In the genomic region with DNA sequence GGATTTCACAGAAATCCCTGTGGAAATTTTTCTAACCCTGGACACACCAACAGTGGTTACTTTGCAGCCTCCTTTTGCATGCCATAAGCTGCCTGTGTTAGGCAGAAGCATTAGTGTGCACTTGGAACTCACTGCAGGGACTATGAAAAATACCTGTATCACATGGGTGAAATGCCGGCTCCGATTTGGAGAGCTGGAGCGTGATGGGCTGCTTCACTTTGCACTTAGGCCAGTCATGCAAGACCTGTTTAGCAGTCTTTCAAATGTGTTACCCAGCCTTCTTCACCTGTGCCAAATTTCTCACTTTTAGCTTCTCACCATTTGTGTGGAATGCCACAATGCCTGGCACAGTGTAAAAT, we compare ENCODE assay signal across 16 cellular contexts. TPM values are rescaled to one million over a fixed set of nuclear protein-coding genes. Genes with fewer than 3 reads are reported as not detected.
A peak's percentile ranks its signal among the peaks of the same experiment; 100 is the strongest.
DNase-seq lines count a peak whose midpoint lies in the region; ATAC-seq, FAIRE-seq and TF ChIP-seq lines count a peak whose summit lies in the region.
"Had no signal": no experiment of that assay in that cellular context is flagged by ENCODE, and none has a peak within 500 bp of the region (broad histone marks: within the 10 kb centered on the region; RNA-seq: fewer than 3 reads in every experiment).

No MANE protein-coding gene starts in this region.

- H3K4me1 Mint-ChIP-seq in CD8-positive, alpha-beta memory T cell: peaks cover 58 to 89% (median 81%) of the 10 kb centered on the region in 3 donors
- peaks cover 30% of the 10 kb centered on the region for H3K4me1 Mint-ChIP-seq in T-helper 17 cell

- POLR2A ChIA-PET in CD8-positive, alpha-beta memory T cell (lab: Charles Lee): interaction anchor here (0.6 kb wide), 1 partner anchor 1152 kb away, joined by 4 read pairs; no protein-coding TSS in a partner anchor

- peak overlapping the region in 1 of 7 donors; percentile 57 for H3K4me3 Mint-ChIP-seq in CD8-positive, alpha-beta memory T cell
- H3K4me3 Mint-ChIP-seq in T-helper 17 cell: no peak overlapping the region
- H3K4me3 Mint-ChIP-seq: activated CD4-positive, alpha-beta memory T cell treated with anti-CD3 and anti-CD28 coated beads for 36 hours had no signal

- no peaks in the 10 kb centered on the region for H3K27me3 ChIP-seq in CD8-positive, alpha-beta memory T cell (ENCODE audit: insufficient read depth, low read length, poor library complexity, severe bottlenecking)
- H3K27me3 ChIP-seq in right cardiac atrium (ENCODE audit: control insufficient read depth, insufficient read depth) (no peaks in the 10 kb centered on the region), pancreas (no peaks in the 10 kb centered on the region)
- H3K27me3 ChIP-seq: dorsolateral prefrontal cortex had no signal

- WGBS in right cardiac atrium: 56% methylated on average over 3 of the region's 3 CpGs
- 16 to 20% methylated on average over 3 of the region's 3 CpGs for WGBS in pancreas, 2 donors

- no peaks in the 10 kb centered on the region for H3K27me3 Mint-ChIP-seq in CD8-positive, alpha-beta memory T cell
- no peaks in the 10 kb centered on the region for H3K27me3 Mint-ChIP-seq in T-helper 17 cell
- H3K27me3 Mint-ChIP-seq: activated CD4-positive, alpha-beta memory T cell treated with anti-CD3 and anti-CD28 coated beads for 36 hours had no signal

- ATAC-seq in T-helper 17 cell (no peak), right cardiac atrium (no peak), pancreas (peak in 3 of 4 donors; percentile 5 to 45 (median 33)), HG03571 (IDR thresholded peaks at IDR 0.05; ENCODE audit: unreplicated experiment) (no peak), GM19467 (IDR thresholded peaks at IDR 0.05; ENCODE audit: unreplicated experiment) (no peak)

- FAIRE-seq in pancreas (lab: Jason Lieb, UNC): no peak

- peaks cover 5 to 38% (median 6%) of the 10 kb centered on the region in 3 donors for H3K36me3 Mint-ChIP-seq in CD8-positive, alpha-beta memory T cell
- no peaks in the 10 kb centered on the region for H3K36me3 Mint-ChIP-seq in T-helper 17 cell (ENCODE audit: low read depth)

- H3K9me3 ChIP-seq in CD8-positive, alpha-beta memory T cell (ENCODE audit: low read length): no peaks in the 10 kb centered on the region
- H3K9me3 ChIP-seq in T-helper 17 cell (ENCODE audit: control insufficient read depth, low read length, poor library complexity, severe bottlenecking) (no peaks in the 10 kb centered on the region), right cardiac atrium (ENCODE audit: control insufficient read depth, low read length) (no peaks in the 10 kb centered on the region), pancreas (no peaks in the 10 kb centered on the region)
- H3K9me3 ChIP-seq: prostate gland had no signal

- peak overlapping the region in 5 of 8 donors; percentile 23 to 88 (median 62) for H3K27ac Mint-ChIP-seq in CD8-positive, alpha-beta memory T cell
- H3K27ac Mint-ChIP-seq in T-helper 17 cell: peak overlapping the region; percentile 78

- TF ChIP-seq CTCF in pancreas (IDR thresholded peaks at IDR 0.05): no peak

- no peak for DNase-seq in CD8-positive, alpha-beta memory T cell
- no peak for DNase-seq in T-helper 17 cell
- DNase-seq in right cardiac atrium: no peak
- peak in 2 of 6 donors; percentile 21 to 44 for DNase-seq in pancreas
- no peak for DNase-seq in activated CD4-positive, alpha-beta T cell treated with anti-CD3 and anti-CD28 coated beads for 1 hour
- DNase-seq in DMS 273 (lab: John Stamatoyannopoulos, UW; ENCODE audit: unreplicated experiment): no peak
- DNase-seq: activated CD4-positive, alpha-beta memory T cell treated with anti-CD3 and anti-CD28 coated beads for 36 hours; foreskin melanocyte had no signal

- H3K9me3 Mint-ChIP-seq in CD8-positive, alpha-beta memory T cell: no peaks in the 10 kb centered on the region
- H3K9me3 Mint-ChIP-seq: activated CD4-positive, alpha-beta memory T cell treated with anti-CD3 and anti-CD28 coated beads for 36 hours had no signal

- no peak overlapping the region for H3K27ac ChIP-seq in CD8-positive, alpha-beta memory T cell (ENCODE audit: low read depth, low read length)
- peak overlapping the region; percentile 12 for H3K27ac ChIP-seq in right cardiac atrium (ENCODE audit: low read length)
- peak overlapping the region in 2 of 4 donors; percentile 31 to 34 for H3K27ac ChIP-seq in pancreas

- peaks cover 20% of the 10 kb centered on the region for H3K36me3 ChIP-seq in CD8-positive, alpha-beta memory T cell (ENCODE audit: insufficient read depth, low read length)
- peaks cover 0 to 10% (median 2%) of the 10 kb centered on the region in 3 donors for H3K36me3 ChIP-seq in pancreas
- H3K36me3 ChIP-seq: prostate gland had no signal

- CTCF ChIA-PET in CD8-positive, alpha-beta memory T cell (lab: Charles Lee): interaction anchor here (1.6 kb wide), 1 partner anchor 10 kb away, joined by 5 read pairs; the partner anchor contains the start of gene NCOA4

- intact Hi-C loops in right cardiac atrium (cut with DNase I): no loop called here
- intact Hi-C loops in pancreas (cut with DNase I): no loop called here

- no peak overlapping the region for H3K4me3 ChIP-seq in CD8-positive, alpha-beta memory T cell (ENCODE audit: low read length)
- H3K4me3 ChIP-seq in right cardiac atrium (ENCODE audit: low read length): no peak overlapping the region
- H3K4me3 ChIP-seq in pancreas: no peak overlapping the region
- H3K4me3 ChIP-seq: prostate gland had no signal

- H3K4me1 ChIP-seq in CD8-positive, alpha-beta memory T cell (ENCODE audit: insufficient read depth, low read length): peaks cover 41% of the 10 kb centered on the region
- H3K4me1 ChIP-seq in right cardiac atrium (ENCODE audit: control insufficient read depth, insufficient read depth, low read length): peaks cover 10% of the 10 kb centered on the region
- peaks cover 21 to 54% (median 31%) of the 10 kb centered on the region in 3 donors for H3K4me1 ChIP-seq in pancreas
- H3K4me1 ChIP-seq: prostate gland had no signal

RNA-seq across cellular contexts. Expression of gene NCOA4, which starts 11.3 kb away (rescaled TPM):
- 100 to 1,000 TPM; 110 to 113 TPM for total RNA-seq in CD8-positive, alpha-beta memory T cell
- polyA plus RNA-seq in CD8-positive, alpha-beta memory T cell: 147 TPM
- total RNA-seq in T-helper 17 cell (100 to 1,000 TPM in 1 of 2 donors, 10 to 100 TPM in 1; 51.5 to 107 TPM), right cardiac atrium (100 to 1,000 TPM; 173 to 233 (median 222) TPM), pancreas (10 to 100 TPM; 39.9 to 69.4 (median 59.3) TPM)
- polyA plus RNA-seq in right cardiac atrium (93.7 TPM), pancreas (10 to 100 TPM; 16.7 to 32.5 TPM)

RNA-seq across cellular contexts. Expression of gene MSMB, which starts 26.9 kb away (rescaled TPM):
- not detected for total RNA-seq in CD8-positive, alpha-beta memory T cell
- not detected for polyA plus RNA-seq in CD8-positive, alpha-beta memory T cell
- total RNA-seq in T-helper 17 cell (not detected), right cardiac atrium (not detected), pancreas (not detected)
- polyA plus RNA-seq in right cardiac atrium (not detected), pancreas (under 1 TPM in 1 of 2 donors, not detected in 1; 0.84 TPM)
- total RNA-seq: activated CD4-positive, alpha-beta memory T cell treated with anti-CD3 and anti-CD28 coated beads for 36 hours; dorsolateral prefrontal cortex; kidney epithelial cell; subcutaneous adipose tissue; T-helper 1 cell treated with Interleukin-12 subunit alpha and Interleukin-12 subunit beta and Interleukin-4 antibody, amounts not matched to agents 30 ng/mL and 1 ng/mL, for 36 hours had no signal
- polyA plus RNA-seq: adipose tissue had no signal

RNA-seq across cellular contexts. Expression of gene TIMM23, which starts 46.9 kb away (rescaled TPM):
- 100 to 1,000 TPM in 1 of 2 experiments, 10 to 100 TPM in 1; 96.4 to 101 TPM for total RNA-seq in CD8-positive, alpha-beta memory T cell
- 65.3 TPM for polyA plus RNA-seq in CD8-positive, alpha-beta memory T cell
- 10 to 100 TPM; 23.8 to 33.0 TPM for total RNA-seq in T-helper 17 cell
- total RNA-seq in right cardiac atrium: 10 to 100 TPM; 61.2 to 75.7 (median 68.3) TPM
- 117 TPM for polyA plus RNA-seq in right cardiac atrium
- 10 to 100 TPM; 12.9 to 21.5 (median 18.8) TPM for total RNA-seq in pancreas
- 10 to 100 TPM; 28.2 to 32.7 TPM for polyA plus RNA-seq in pancreas

Comparison
In these comparisons a context has a peak if more than half of its experiments do, and no peak if none do; other contexts are left out.
1. ATAC-seq: peak in pancreas (3 of 4); none in T-helper 17 cell (single experiment), right cardiac atrium (0 of 2), HG03571 (single experiment) and GM19467 (single experiment).